24 cellular contexts compared by ENCODE assay signal in genomic region chr9:133732351-133733073, GRCh38. TPM values are rescaled to one million over a fixed set of nuclear protein-coding genes. Genes with fewer than 3 reads are reported as not detected.
A peak's percentile ranks its signal among the peaks of the same experiment; 100 is the strongest.
DNase-seq lines count a peak whose midpoint lies in the region; ATAC-seq, FAIRE-seq and TF ChIP-seq lines count a peak whose summit lies in the region.
"Had no signal": no experiment of that assay in that cellular context is flagged by ENCODE, and none has a peak within 500 bp of the region (broad histone marks: within the 10 kb centered on the region; RNA-seq: fewer than 3 reads in every experiment).

No MANE protein-coding gene starts in this region.

- H3K27me3 Mint-ChIP-seq in endodermal cell (ENCODE audit: insufficient read depth): no peaks in the 10 kb centered on the region
- H3K27me3 Mint-ChIP-seq: activated T-cell treated with anti-CD3 and anti-CD28 coated beads, Interleukin-2, amount 50 U/mL, for 24 hours; natural killer cell treated with Interleukin-12 subunit alpha and Interleukin-12 subunit beta and Interleukin-15 and Interleukin-18, amount 100 ng/mL, for 72 hours; stimulated activated naive CD8-positive, alpha-beta T cell treated with anti-CD3 and anti-CD28 coated beads, Interleukin-15, amount 100 ng/mL, for 72 hours had no signal

- TF ChIP-seq CTCF in right lobe of liver (IDR thresholded peaks at IDR 0.05) (no peak), HepG2 (CRISPR knock-in tag; IDR thresholded peaks at IDR 0.05) (no peak), endodermal cell (conservative IDR thresholded peaks at IDR 0.05) (no peak), osteoblast (IDR thresholded peaks at IDR 0.05; ENCODE audit: extremely low read depth, low read depth, low read length) (no peak), RWPE1 (conservative IDR thresholded peaks at IDR 0.05; ENCODE audit: low read depth) (no peak)

- H3K4me2 ChIP-seq in HepG2 (ENCODE audit: low read depth, low read length) (no peak overlapping the region), osteoblast (ENCODE audit: insufficient read depth, low read length) (no peak overlapping the region)
- H3K4me2 ChIP-seq: smooth muscle cell had no signal

- H3K9me3 Mint-ChIP-seq in endodermal cell: no peaks in the 10 kb centered on the region
- H3K9me3 Mint-ChIP-seq: activated T-cell treated with anti-CD3 and anti-CD28 coated beads, Interleukin-2, amount 50 U/mL, for 24 hours; natural killer cell treated with Interleukin-12 subunit alpha and Interleukin-12 subunit beta and Interleukin-15 and Interleukin-18, amount 100 ng/mL, for 72 hours; stimulated activated naive CD8-positive, alpha-beta T cell treated with anti-CD3 and anti-CD28 coated beads, Interleukin-15, amount 100 ng/mL, for 72 hours had no signal

- no peak for ATAC-seq in right lobe of liver
- no peak for ATAC-seq in HepG2
- ATAC-seq: natural killer cell treated with Interleukin-12 subunit alpha and Interleukin-12 subunit beta and Interleukin-15 and Interleukin-18, amount 100 ng/mL, for 72 hours; Right ventricle myocardium inferior; stimulated activated naive CD8-positive, alpha-beta T cell treated with anti-CD3 and anti-CD28 coated beads, Interleukin-15, amount 100 ng/mL, for 72 hours had no signal

- H2AFZ ChIP-seq in HepG2 (ENCODE audit: low read length) (no peak overlapping the region), osteoblast (ENCODE audit: low read length) (no peak overlapping the region)
- H2AFZ ChIP-seq: parathyroid adenoma had no signal

- TF ChIP-seq POLR2A in right lobe of liver (IDR thresholded peaks at IDR 0.05) (no peak), HepG2 (IDR thresholded peaks at IDR 0.05; ENCODE audit: insufficient read depth in 1 of 2, low read depth in 2 of 2, low read length in 2 of 2) (no peak)

- no peak for TF ChIP-seq RAD21 in HepG2 (CRISPR knock-in tag; IDR thresholded peaks at IDR 0.05)

- BruUV-seq in HepG2 (replicated peaks; lab: Mats Ljungman, UMichigan): no TSS peak

- TF ChIP-seq EP300 in HepG2 (IDR thresholded peaks at IDR 0.05; ENCODE audit: low read depth in 2 of 2, low read length in 2 of 2): no peak
- no peak for TF ChIP-seq EP300 in HepG2 (CRISPR knock-in tag; IDR thresholded peaks at IDR 0.05; ENCODE audit: borderline replicate concordance)

- H3K36me3 ChIP-seq in right lobe of liver (peaks cover 0 to 32% (median 8%) of the 10 kb centered on the region in 4 donors), HepG2 (replicated peaks in 1 of 2; ENCODE audit: control insufficient read depth in 1 of 2, insufficient read depth in 2 of 2, low read length in 2 of 2) (0 out of 5 replicates have a peak, but pooled peaks cover 0 to 3% of the 10 kb centered on the region in 2 experiments), endodermal cell (ENCODE audit: control insufficient read depth, insufficient read depth, low read length) (no peaks in the 10 kb centered on the region), osteoblast (ENCODE audit: insufficient read depth, low read length) (no peaks in the 10 kb centered on the region)
- H3K36me3 ChIP-seq: esophagus squamous epithelium, HAP-1, thyroid gland had no signal

- no peaks in the 10 kb centered on the region for H3K36me3 Mint-ChIP-seq in endodermal cell (ENCODE audit: low read depth)
- H3K36me3 Mint-ChIP-seq: natural killer cell treated with Interleukin-12 subunit alpha and Interleukin-12 subunit beta and Interleukin-15 and Interleukin-18, amount 100 ng/mL, for 72 hours had no signal

- peak in 2 of 3 donors; percentile 41 to 44 for DNase-seq in right lobe of liver
- DNase-seq in HepG2 (ENCODE audit: low spot score): no peak
- DNase-seq in endodermal cell: peak; percentile 44
- DNase-seq in osteoblast (ENCODE audit: insufficient read length, low spot score, missing footprints): peak; percentile 77
- no peak for DNase-seq in RWPE1 (ENCODE audit: low spot score)
- no peak for DNase-seq in HuH-7 (ENCODE audit: low spot score)
- DNase-seq in NK-92 treated with Interleukin-12 subunit alpha and Interleukin-12 subunit beta, amount 100 ng/mL, for 24 hours (lab: John Stamatoyannopoulos, UW): no peak
- DNase-seq: activated gamma-delta T cell treated with Interleukin-2 at 50 U/mL for 16 hours; activated T-cell treated with anti-CD3 and anti-CD28 coated beads, Interleukin-2, amount 50 U/mL, for 24 hours; central memory CD4-positive, alpha-beta T cell; esophagus squamous epithelium; MM.1S; retina; stimulated activated CD4-positive, alpha-beta T cell treated with anti-CD3 and anti-CD28 coated beads, Interleukin-2, amount 100 ng/mL, for 24 hours; stimulated activated naive CD8-positive, alpha-beta T cell treated with anti-CD3 and anti-CD28 coated beads, Interleukin-15, amount 100 ng/mL, for 72 hours; T-helper 2 cell; thyroid gland had no signal

- FAIRE-seq in HepG2 (lab: Jason Lieb, UNC): no peak

- CTCF ChIA-PET in HepG2 (lab: Yijun Ruan, JAX; ENCODE audit: low intra/inter-chr PET ratio, low total read pairs) (no interaction called here), RWPE1 (lab: Yijun Ruan, JAX) (interaction anchor here (1.4 to 3.0 kb wide), 2 partner anchors 10 to 14 kb away, joined by 4 to 19 read pairs; no protein-coding TSS in a partner anchor)

- H3K79me2 ChIP-seq in HepG2 (ENCODE audit: insufficient read depth, low read length) (no peaks in the 10 kb centered on the region), osteoblast (ENCODE audit: insufficient read depth, low read length) (no peaks in the 10 kb centered on the region)
- H3K79me2 ChIP-seq: parathyroid adenoma had no signal

- H3K9me3 ChIP-seq in right lobe of liver (no peaks in the 10 kb centered on the region), HepG2 (ENCODE audit: low read length) (no peaks in the 10 kb centered on the region), endodermal cell (ENCODE audit: control insufficient read depth, low read length) (no peaks in the 10 kb centered on the region), osteoblast (ENCODE audit: low read depth, low read length) (no peaks in the 10 kb centered on the region)
- H3K9me3 ChIP-seq: esophagus squamous epithelium, HAP-1, thyroid gland had no signal

- peaks cover 5% of the 10 kb centered on the region for H3K4me1 Mint-ChIP-seq in endodermal cell

- H4K20me1 ChIP-seq in HepG2 (ENCODE audit: insufficient read depth, low read length) (no peaks in the 10 kb centered on the region), osteoblast (ENCODE audit: insufficient read depth, low read length) (no peaks in the 10 kb centered on the region)

- H3K9ac ChIP-seq in HepG2 (ENCODE audit: insufficient read depth, low read depth, low read length): no peak overlapping the region
- no peak overlapping the region for H3K9ac ChIP-seq in endodermal cell (ENCODE audit: extremely low read depth, low read length, poor library complexity, severe bottlenecking)
- H3K9ac ChIP-seq: parathyroid adenoma had no signal

- in situ Hi-C loops in HepG2 (cut with HindIII; ENCODE audit: extremely low pct_ligation_motif_present, low pct_unique_long_range_greater_than_20kb): loop anchor here (25.0 kb wide), 1 partner anchor 195 kb away; the partner anchor contains the start of gene ADAMTSL2

- H3K27me3 ChIP-seq in right lobe of liver (no peaks in the 10 kb centered on the region), HepG2 (ENCODE audit: control insufficient read depth in 1 of 2, insufficient read depth in 2 of 2, low read length in 2 of 2) (no peaks in the 10 kb centered on the region), endodermal cell (ENCODE audit: control insufficient read depth, insufficient read depth, low read length, poor library complexity, severe bottlenecking) (no peaks in the 10 kb centered on the region), osteoblast (ENCODE audit: insufficient read depth, low read length) (no peaks in the 10 kb centered on the region)
- H3K27me3 ChIP-seq: thyroid gland had no signal

- 75% methylated on average over 6 of the region's 21 CpGs for WGBS in right lobe of liver (ENCODE audit: insufficient coverage, low coverage, low lambda C conversion rate, missing lambda C conversion rate)
- 93% methylated on average over 15 of the region's 21 CpGs for WGBS in HepG2 (ENCODE audit: low lambda C conversion rate)
- 92 to 95% methylated on average over 13 to 21 of the region's 21 CpGs for WGBS in endodermal cell (ENCODE audit: insufficient coverage in 1 of 2, insufficient read length in 1 of 2), 2 experiments

- H3K27ac ChIP-seq in right lobe of liver (no peak overlapping the region), HepG2 (ENCODE audit: extremely low read length, insufficient read depth, low read length) (no peak overlapping the region), endodermal cell (ENCODE audit: low read depth, low read length) (no peak overlapping the region), osteoblast (ENCODE audit: low read depth, low read length) (no peak overlapping the region), RWPE1 (no peak overlapping the region)
- H3K27ac ChIP-seq: esophagus squamous epithelium, foreskin keratinocyte, HL-60, parathyroid adenoma, thyroid gland had no signal

- intact Hi-C loops in right lobe of liver (cut with DNase I) (loop anchor here in 1 of 2 donors (10.0 kb wide), 1 partner anchor 208 kb away; the partner anchor contains the start of gene MYMK), HepG2 (cut with micrococcal nuclease; ENCODE audit: unreplicated experiment) (no loop called here)

- H3K27ac Mint-ChIP-seq in endodermal cell: no peak overlapping the region
- H3K27ac Mint-ChIP-seq: activated T-cell treated with anti-CD3 and anti-CD28 coated beads, Interleukin-2, amount 50 U/mL, for 24 hours; natural killer cell treated with Interleukin-12 subunit alpha and Interleukin-12 subunit beta and Interleukin-15 and Interleukin-18, amount 100 ng/mL, for 72 hours; stimulated activated naive CD8-positive, alpha-beta T cell treated with anti-CD3 and anti-CD28 coated beads, Interleukin-15, amount 100 ng/mL, for 72 hours had no signal

- H3K4me3 ChIP-seq in right lobe of liver (no peak overlapping the region), HepG2 (replicated peaks in 1 of 3; ENCODE audit: insufficient read depth in 1 of 3, low read depth in 2 of 3, low read length in 3 of 3) (no peak overlapping the region), endodermal cell (ENCODE audit: low read length) (no peak overlapping the region), osteoblast (ENCODE audit: insufficient read depth, low read length) (no peak overlapping the region)
- H3K4me3 ChIP-seq: esophagus squamous epithelium, HAP-1, smooth muscle cell, thyroid gland had no signal

- peaks cover 0 to 23% (median 4%) of the 10 kb centered on the region in 4 donors for H3K4me1 ChIP-seq in right lobe of liver
- peaks cover 14% of the 10 kb centered on the region for H3K4me1 ChIP-seq in HepG2 (ENCODE audit: insufficient read depth, low read length)
- peaks cover 1% of the 10 kb centered on the region for H3K4me1 ChIP-seq in endodermal cell (ENCODE audit: control insufficient read depth, insufficient read depth, low read length)
- H3K4me1 ChIP-seq in osteoblast (ENCODE audit: insufficient read depth, low read length): peaks cover 3% of the 10 kb centered on the region
- H3K4me1 ChIP-seq: foreskin keratinocyte, HAP-1, parathyroid adenoma had no signal

- POLR2A ChIA-PET in HepG2 (lab: Yijun Ruan, JAX): interaction anchor here (0.8 to 1.7 kb wide), 3 partner anchors 18 to 272 kb away, joined by 3 to 4 read pairs (median 4); no protein-coding TSS in a partner anchor
- POLR2A ChIA-PET in RWPE1 (lab: Yijun Ruan, JAX; ENCODE audit: low non-redundant PET): no interaction called here

- no peak overlapping the region for H3K4me3 Mint-ChIP-seq in endodermal cell
- H3K4me3 Mint-ChIP-seq: activated T-cell treated with anti-CD3 and anti-CD28 coated beads, Interleukin-2, amount 50 U/mL, for 24 hours; natural killer cell treated with Interleukin-12 subunit alpha and Interleukin-12 subunit beta and Interleukin-15 and Interleukin-18, amount 100 ng/mL, for 72 hours; stimulated activated naive CD8-positive, alpha-beta T cell treated with anti-CD3 and anti-CD28 coated beads, Interleukin-15, amount 100 ng/mL, for 72 hours had no signal

RNA-seq across cellular contexts. Expression of gene SARDH, which starts 5.6 kb away (rescaled TPM):
- total RNA-seq in right lobe of liver: 100 to 1,000 TPM in 3 of 6 experiments, 10 to 100 TPM in 3; 67.3 to 183 (median 101) TPM
- 32.5 and 34.9 TPM in 2 replicates for total RNA-seq in HepG2 (2016; rRNA removed; fragmentation: Illumina TruSeq; extraction: Trizol)
- 5.5 and 6.4 TPM in 2 replicates for total RNA-seq in HepG2 (2016; cell fraction: cytosol; rRNA removed; fragmentation: Illumina TruSeq; extraction: Trizol; ENCODE audit: low read depth)
- total RNA-seq in HepG2 (2016; cell fraction: insoluble cytoplasmic fraction; rRNA removed; fragmentation: Illumina TruSeq; extraction: Trizol): 25.6 and 34.1 TPM in 2 replicates
- total RNA-seq in HepG2 (2016; cell fraction: membrane; rRNA removed; fragmentation: Illumina TruSeq; extraction: Trizol): 13.0 TPM in 2 replicates
- total RNA-seq in HepG2 (2016; cell fraction: nucleus; rRNA removed; fragmentation: Illumina TruSeq; extraction: Trizol): 26.8 and 31.9 TPM in 2 replicates
- 11.6 and 15.6 TPM in 2 replicates for polyA plus RNA-seq in HepG2 (2011; rRNA removed)
- polyA plus RNA-seq in HepG2 (2011; cell fraction: cytosol; rRNA removed): 6.1 and 10.1 TPM in 2 replicates
- polyA plus RNA-seq in HepG2 (2011; cell fraction: nucleus; rRNA removed): 107 and 130 TPM in 2 replicates
- 20.2 and 23.9 TPM in 2 replicates for polyA plus RNA-seq in HepG2 (2012)
- 4.0 and 4.1 TPM in 2 replicates for polyA plus RNA-seq in HepG2 (2016; cell fraction: cytosol; fragmentation: Illumina TruSeq; extraction: Trizol; ENCODE audit: low read depth)
- 23.4 and 31.6 TPM in 2 replicates for polyA plus RNA-seq in HepG2 (2016; cell fraction: insoluble cytoplasmic fraction; fragmentation: Illumina TruSeq; extraction: Trizol; ENCODE audit: low read depth)
- 7.8 and 8.3 TPM in 2 replicates for polyA plus RNA-seq in HepG2 (2016; cell fraction: membrane; fragmentation: Illumina TruSeq; extraction: Trizol; ENCODE audit: low read depth)
- 46.0 and 50.9 TPM in 2 replicates for polyA plus RNA-seq in HepG2 (2016; cell fraction: nucleus; fragmentation: Illumina TruSeq; extraction: Trizol; ENCODE audit: insufficient read depth, low read depth)
- 55.5 TPM in 1 of 2 replicates, not detected in the other for polyA minus RNA-seq in HepG2 (2011; rRNA and poly(A)+ RNA removed; ENCODE audit: low replicate concordance)
- 17.1 and 19.0 TPM in 2 replicates for polyA minus RNA-seq in HepG2 (2011; cell fraction: cytosol; rRNA and poly(A)+ RNA removed)
- 35.9 and 37.7 TPM in 2 replicates for polyA minus RNA-seq in HepG2 (2011; cell fraction: nucleus; rRNA and poly(A)+ RNA removed)
- 10 to 100 TPM in 1 of 2 donors, 1 to 10 TPM in 1; 8.4 to 11.2 TPM for total RNA-seq in endodermal cell
- 6.2 TPM for polyA plus RNA-seq in endodermal cell (2013, experiment 1 of 2)
- polyA plus RNA-seq in endodermal cell (2013, experiment 2 of 2): 6.1 TPM
- 5.4 and 10.9 TPM in 2 replicates for total RNA-seq in osteoblast
- total RNA-seq: foreskin keratinocyte had no signal

Comparison
In these comparisons a context has a peak if more than half of its experiments do, and no peak if none do; other contexts are left out.
1. DNase-seq: peak in right lobe of liver (2 of 3), endodermal cell (single experiment) and osteoblast (single experiment); none in HepG2 (single experiment), RWPE1 (single experiment), HuH-7 (single experiment) and NK-92 treated with Interleukin-12 subunit alpha and Interleukin-12 subunit beta, amount 100 ng/mL, for 24 hours (single experiment).